ENCODE assay signal across 34 cellular contexts in genomic region chr11:103175461-103176129, GRCh38.
"Had no signal": no experiment of that assay in that cellular context is flagged by ENCODE, and none has a peak within 500 bp of the region (broad histone marks: within the 10 kb centered on the region; RNA-seq: fewer than 3 reads in every experiment).

No MANE protein-coding gene starts in this region.

- H3K9me3 Mint-ChIP-seq: activated CD4-positive, alpha-beta memory T cell treated with anti-CD3 and anti-CD28 coated beads for 36 hours; activated CD4-positive, alpha-beta T cell treated with anti-CD3 and anti-CD28 coated beads, Interleukin-2, amount 10 ng/mL, durations not matched to agents 24 days and 14 days; activated naive CD4-positive, alpha-beta T cell treated with anti-CD3 and anti-CD28 coated beads, Interleukin-2, amount 10 ng/mL, durations not matched to agents 7 days and 5 days; activated naive CD4-positive, alpha-beta T cell treated with anti-CD3 and anti-CD28 coated beads, Interleukin-2, amount 50 U/mL, for 72 hours; activated naive CD8-positive, alpha-beta T cell treated with anti-CD3 and anti-CD28 coated beads, Interleukin-2, amount 10 ng/mL, durations not matched to agents 7 days and 5 days; activated T-helper 1 cell treated with anti-CD3 and anti-CD28 coated beads, Interleukin-12 subunit alpha, Interleukin-12 subunit beta, Interleukin-2, Interleukin-4 antibody, amounts not matched to agents 30 ng/mL and 10 ng/mL and 1 ng/mL, durations not matched to agents 14 hours and 24 hours and 36 hours; central memory CD8-positive, alpha-beta T cell; effector memory CD8-positive, alpha-beta T cell; T-helper 2 cell treated with Interferon-gamma antibody and Interleukin-4, amounts not matched to agents 5 μg/mL and 100 μg/mL, for 36 hours had no signal

- H3K27me3 Mint-ChIP-seq: activated CD4-positive, alpha-beta memory T cell treated with anti-CD3 and anti-CD28 coated beads for 36 hours; activated CD4-positive, alpha-beta T cell treated with anti-CD3 and anti-CD28 coated beads for 36 hours; activated CD4-positive, alpha-beta T cell treated with anti-CD3 and anti-CD28 coated beads, Interleukin-2, amount 10 ng/mL, durations not matched to agents 24 days and 14 days; activated CD8-positive, alpha-beta memory T cell treated with anti-CD3 and anti-CD28 coated beads, Interleukin-2, amount 10 ng/mL, durations not matched to agents 7 days and 5 days; activated naive CD4-positive, alpha-beta T cell treated with anti-CD3 and anti-CD28 coated beads, Interleukin-2, amount 10 ng/mL, durations not matched to agents 7 days and 5 days; activated naive CD8-positive, alpha-beta T cell treated with anti-CD3 and anti-CD28 coated beads, Interleukin-2, amount 10 ng/mL, durations not matched to agents 7 days and 5 days; central memory CD8-positive, alpha-beta T cell; effector memory CD8-positive, alpha-beta T cell; T-helper 17 cell had no signal

- H3K36me3 Mint-ChIP-seq: activated CD4-positive, alpha-beta memory T cell treated with anti-CD3 and anti-CD28 coated beads for 36 hours; activated CD8-positive, alpha-beta memory T cell treated with anti-CD3 and anti-CD28 coated beads, Interleukin-2, amount 10 ng/mL, durations not matched to agents 7 days and 5 days; activated naive CD4-positive, alpha-beta T cell treated with anti-CD3 and anti-CD28 coated beads, Interleukin-2, amount 10 ng/mL, durations not matched to agents 7 days and 5 days; activated naive CD4-positive, alpha-beta T cell treated with anti-CD3 and anti-CD28 coated beads, Interleukin-2, amount 50 U/mL, for 72 hours; activated naive CD8-positive, alpha-beta T cell treated with anti-CD3 and anti-CD28 coated beads, Interleukin-2, amount 10 ng/mL, durations not matched to agents 7 days and 5 days had no signal

- H3K9me3 ChIP-seq: ascending aorta, esophagus muscularis mucosa, heart left ventricle had no signal

- DNase-seq: activated CD4-positive, alpha-beta memory T cell treated with anti-CD3 and anti-CD28 coated beads for 36 hours; activated CD4-positive, alpha-beta T cell treated with anti-CD3 and anti-CD28 coated beads for 36 hours; activated CD4-positive, alpha-beta T cell treated with anti-CD3 and anti-CD28 coated beads, Interleukin-2, amount 10 ng/mL, durations not matched to agents 24 days and 14 days; activated CD4-positive, CD25-positive, alpha-beta regulatory T cell; activated CD4-positive, CD25-positive, alpha-beta regulatory T cell treated with anti-CD3 and anti-CD28 coated beads, Interleukin-2, amount 50 U/mL, for 72 hours; activated CD8-positive, alpha-beta memory T cell treated with anti-CD3 and anti-CD28 coated beads, Interleukin-2, amount 10 ng/mL, durations not matched to agents 7 days and 5 days; activated CD8-positive, alpha-beta memory T cell treated with anti-CD3 and anti-CD28 coated beads, Interleukin-2, amount 50 U/mL, for 4 hours; activated CD8-positive, alpha-beta T cell treated with anti-CD3 and anti-CD28 coated beads, Interleukin-2, amount 10 ng/mL, durations not matched to agents 7 days and 5 days; activated gamma-delta T cell; activated naive CD4-positive, alpha-beta T cell; activated naive CD4-positive, alpha-beta T cell treated with anti-CD3 and anti-CD28 coated beads, Interleukin-2, amount 10 ng/mL, durations not matched to agents 7 days and 5 days; activated naive CD8-positive, alpha-beta T cell treated with anti-CD3 and anti-CD28 coated beads, Interleukin-2, amount 10 ng/mL, durations not matched to agents 7 days and 5 days; activated T-cell treated with anti-CD3 and anti-CD28 coated beads, Interleukin-2, amount 50 U/mL, for 1 hour; activated T-cell treated with anti-CD3 and anti-CD28 coated beads, Interleukin-2, amount 50 U/mL, for 48 hours; brain microvascular endothelial cell; cortex of kidney; dermis blood vessel endothelial cell; effector CD4-positive, alpha-beta T cell; effector memory CD8-positive, alpha-beta T cell; erythroblast; foreskin melanocyte; glutamatergic neuron; heart left ventricle; T-helper 1 cell; T-helper 17 cell; T1000 had no signal

- H3K27ac Mint-ChIP-seq: activated CD4-positive, alpha-beta memory T cell treated with anti-CD3 and anti-CD28 coated beads for 36 hours; activated CD4-positive, alpha-beta T cell treated with anti-CD3 and anti-CD28 coated beads for 36 hours; activated CD4-positive, alpha-beta T cell treated with anti-CD3 and anti-CD28 coated beads, Interleukin-2, amount 10 ng/mL, durations not matched to agents 24 days and 14 days; activated CD8-positive, alpha-beta memory T cell treated with anti-CD3 and anti-CD28 coated beads, Interleukin-2, amount 10 ng/mL, durations not matched to agents 7 days and 5 days; activated CD8-positive, alpha-beta T cell treated with anti-CD3 and anti-CD28 coated beads, Interleukin-2, amount 10 ng/mL, durations not matched to agents 7 days and 5 days; activated naive CD4-positive, alpha-beta T cell treated with anti-CD3 and anti-CD28 coated beads, Interleukin-2, amount 10 ng/mL, durations not matched to agents 7 days and 5 days; activated naive CD4-positive, alpha-beta T cell treated with anti-CD3 and anti-CD28 coated beads, Interleukin-2, amount 50 U/mL, for 72 hours; activated naive CD8-positive, alpha-beta T cell treated with anti-CD3 and anti-CD28 coated beads, Interleukin-2, amount 10 ng/mL, durations not matched to agents 7 days and 5 days; activated T-helper 1 cell treated with anti-CD3 and anti-CD28 coated beads, Interleukin-12 subunit alpha, Interleukin-12 subunit beta, Interleukin-2, Interleukin-4 antibody, amounts not matched to agents 30 ng/mL and 10 ng/mL and 1 ng/mL, durations not matched to agents 14 hours and 24 hours and 36 hours; effector memory CD8-positive, alpha-beta T cell; T-helper 17 cell; T-helper 2 cell treated with Interferon-gamma antibody and Interleukin-4, amounts not matched to agents 5 μg/mL and 100 μg/mL, for 36 hours had no signal

- H3K4me1 ChIP-seq: ascending aorta, esophagus muscularis mucosa, heart left ventricle had no signal

- FAIRE-seq: bronchial epithelial cell, colon had no signal

- H3K4me1 Mint-ChIP-seq: activated CD4-positive, alpha-beta T cell treated with anti-CD3 and anti-CD28 coated beads for 36 hours; activated CD4-positive, alpha-beta T cell treated with anti-CD3 and anti-CD28 coated beads, Interleukin-2, amount 10 ng/mL, durations not matched to agents 24 days and 14 days; activated CD8-positive, alpha-beta memory T cell treated with anti-CD3 and anti-CD28 coated beads, Interleukin-2, amount 10 ng/mL, durations not matched to agents 7 days and 5 days; activated naive CD4-positive, alpha-beta T cell treated with anti-CD3 and anti-CD28 coated beads, Interleukin-2, amount 10 ng/mL, durations not matched to agents 7 days and 5 days; activated naive CD8-positive, alpha-beta T cell treated with anti-CD3 and anti-CD28 coated beads, Interleukin-2, amount 10 ng/mL, durations not matched to agents 7 days and 5 days; central memory CD8-positive, alpha-beta T cell had no signal

- H3K4me3 Mint-ChIP-seq: activated CD4-positive, alpha-beta memory T cell treated with anti-CD3 and anti-CD28 coated beads for 36 hours; activated CD4-positive, alpha-beta T cell treated with anti-CD3 and anti-CD28 coated beads for 36 hours; activated CD4-positive, alpha-beta T cell treated with anti-CD3 and anti-CD28 coated beads, Interleukin-2, amount 10 ng/mL, durations not matched to agents 24 days and 14 days; activated CD8-positive, alpha-beta memory T cell treated with anti-CD3 and anti-CD28 coated beads, Interleukin-2, amount 10 ng/mL, durations not matched to agents 7 days and 5 days; activated CD8-positive, alpha-beta T cell treated with anti-CD3 and anti-CD28 coated beads, Interleukin-2, amount 10 ng/mL, durations not matched to agents 7 days and 5 days; activated naive CD4-positive, alpha-beta T cell treated with anti-CD3 and anti-CD28 coated beads, Interleukin-2, amount 10 ng/mL, durations not matched to agents 7 days and 5 days; activated naive CD8-positive, alpha-beta T cell treated with anti-CD3 and anti-CD28 coated beads, Interleukin-2, amount 10 ng/mL, durations not matched to agents 7 days and 5 days; activated T-helper 1 cell treated with anti-CD3 and anti-CD28 coated beads, Interleukin-12 subunit alpha, Interleukin-12 subunit beta, Interleukin-2, Interleukin-4 antibody, amounts not matched to agents 30 ng/mL and 10 ng/mL and 1 ng/mL, durations not matched to agents 14 hours and 24 hours and 36 hours; central memory CD8-positive, alpha-beta T cell; effector memory CD8-positive, alpha-beta T cell; T-helper 17 cell; T-helper 2 cell treated with Interferon-gamma antibody and Interleukin-4, amounts not matched to agents 5 μg/mL and 100 μg/mL, for 36 hours had no signal

- ATAC-seq: activated CD4-positive, alpha-beta T cell treated with anti-CD3 and anti-CD28 coated beads for 36 hours; activated CD8-positive, alpha-beta memory T cell treated with anti-CD3 and anti-CD28 coated beads, Interleukin-2, amount 10 ng/mL, durations not matched to agents 7 days and 5 days; activated CD8-positive, alpha-beta T cell treated with anti-CD3 and anti-CD28 coated beads, Interleukin-2, amount 10 ng/mL, durations not matched to agents 7 days and 5 days; activated naive CD4-positive, alpha-beta T cell treated with anti-CD3 and anti-CD28 coated beads, Interleukin-2, amount 50 U/mL, for 72 hours; effector memory CD8-positive, alpha-beta T cell; heart left ventricle; T-helper 17 cell had no signal

- H3K27me3 ChIP-seq: ascending aorta, brain microvascular endothelial cell, esophagus muscularis mucosa, heart left ventricle had no signal

- H3K27ac ChIP-seq: ascending aorta, brain microvascular endothelial cell, esophagus muscularis mucosa, heart left ventricle had no signal

- H3K4me3 ChIP-seq: ascending aorta, esophagus muscularis mucosa, heart left ventricle had no signal
